9 cellular contexts compared by ENCODE assay signal in the genomic region with DNA sequence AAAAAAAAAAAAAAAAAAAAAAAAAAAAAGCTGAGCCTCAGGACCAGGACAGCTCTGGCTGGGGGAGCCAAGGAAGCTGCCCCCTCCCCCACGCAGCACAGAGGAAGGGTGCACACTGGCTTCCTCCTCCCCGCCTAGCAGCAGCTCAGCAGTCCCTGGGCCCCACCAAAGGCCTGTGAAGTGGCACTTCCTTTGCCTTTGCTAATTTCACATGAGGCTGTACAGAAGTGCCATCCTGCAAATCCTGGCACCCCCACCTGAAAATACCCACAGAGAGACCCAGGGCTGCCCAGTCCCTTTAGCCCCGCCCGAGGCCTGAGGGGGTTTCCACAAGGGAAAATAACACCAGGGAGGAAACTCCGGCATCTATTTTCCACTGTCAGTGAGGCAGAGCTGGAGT. TPM values are rescaled to one million over a fixed set of nuclear protein-coding genes. Genes with fewer than 3 reads are reported as not detected.
DNase-seq lines count a peak whose midpoint lies in the region; ATAC-seq, FAIRE-seq and TF ChIP-seq lines count a peak whose summit lies in the region.
"Had no signal": no experiment of that assay in that cellular context is flagged by ENCODE, and none has a peak within 500 bp of the region (broad histone marks: within the 10 kb centered on the region; RNA-seq: fewer than 3 reads in every experiment).

No MANE protein-coding gene starts in this region.

- TF ChIP-seq EP300 in upper lobe of left lung (IDR thresholded peaks at IDR 0.05): no peak

- H3K9me3 ChIP-seq in right lobe of liver (no peaks in the 10 kb centered on the region), upper lobe of left lung (no peaks in the 10 kb centered on the region)
- H3K9me3 ChIP-seq: A549 had no signal

- FAIRE-seq in urothelium cell line (lab: Jason Lieb, UNC): no peak
- FAIRE-seq: A549 had no signal

- ATAC-seq in right lobe of liver (peak in 1 of 4 donors; percentile 4), upper lobe of left lung (ENCODE audit: low FRiP score in 2 of 2) (no peak), HG03565 (IDR thresholded peaks at IDR 0.05; ENCODE audit: unreplicated experiment) (no peak), HG02870 (IDR thresholded peaks at IDR 0.05; ENCODE audit: unreplicated experiment) (no peak)
- ATAC-seq: A549 had no signal

- no peak for TF ChIP-seq POLR2A in right lobe of liver (IDR thresholded peaks at IDR 0.05)
- TF ChIP-seq POLR2A in upper lobe of left lung (IDR thresholded peaks at IDR 0.05): no peak

- TF ChIP-seq CTCF in right lobe of liver (IDR thresholded peaks at IDR 0.05) (no peak), upper lobe of left lung (IDR thresholded peaks at IDR 0.05) (no peak)

- DNase-seq in activated T-cell treated with anti-CD3 and anti-CD28 coated beads for 1 hour (ENCODE audit: low read depth) (peak; percentile 41), activated T-cell treated with anti-CD3 and anti-CD28 coated beads for 4 hours (no peak), right lobe of liver (peak; percentile 59 to 73 (median 63)), upper lobe of left lung (peak in 1 of 2 donors; percentile 75), urothelium cell line (ENCODE audit: low spot score) (no peak)
- DNase-seq in activated T-helper 1 cell treated with anti-CD3 and anti-CD28 coated beads, Interleukin-2, amount 50 U/mL, for 16 hours (ENCODE audit: low read depth in 1 of 2, low spot score in 1 of 2): peak; percentile 25 to 30

- peaks cover 0 to 13% (median 2%) of the 10 kb centered on the region in 4 donors for H3K4me1 ChIP-seq in right lobe of liver
- peaks cover 76 to 81% (median 78%) of the 10 kb centered on the region in 4 donors for H3K4me1 ChIP-seq in upper lobe of left lung

- H3K4me3 ChIP-seq in right lobe of liver: no peak overlapping the region
- H3K4me3 ChIP-seq in upper lobe of left lung: peak overlapping the region in 2 of 4 donors; percentile 8 to 85
- H3K4me3 ChIP-seq: A549 had no signal

- H3K27ac ChIP-seq in right lobe of liver (peak overlapping the region in 2 of 3 donors; percentile 46 to 60), upper lobe of left lung (peak overlapping the region; percentile 96 to 100 (median 98))
- H3K27ac ChIP-seq: A549 had no signal

- H3K27me3 ChIP-seq in right lobe of liver (no peaks in the 10 kb centered on the region), upper lobe of left lung (no peaks in the 10 kb centered on the region)

- no peaks in the 10 kb centered on the region for H3K36me3 ChIP-seq in right lobe of liver
- H3K36me3 ChIP-seq in upper lobe of left lung: no peaks in the 10 kb centered on the region

- WGBS in right lobe of liver (ENCODE audit: insufficient coverage, low coverage, low lambda C conversion rate, missing lambda C conversion rate): 28% methylated on average over 3 of the region's 5 CpGs
- WGBS in upper lobe of left lung, 2 donors: 32 to 38% methylated on average over 4 to 5 of the region's 5 CpGs

- intact Hi-C loops in right lobe of liver (cut with DNase I): no loop called here

RNA-seq across cellular contexts. Expression of a gene that starts 3.9 kb away (rescaled TPM):
- total RNA-seq in right lobe of liver (10 to 100 TPM; 13.9 to 31.5 (median 22.0) TPM), upper lobe of left lung (100 to 1,000 TPM in 2 of 6 donors, 10 to 100 TPM in 4; 67.0 to 137 (median 85.1) TPM)

RNA-seq across cellular contexts. Expression of a gene that starts 18.6 kb away (rescaled TPM):
- total RNA-seq in right lobe of liver (10 to 100 TPM; 36.4 to 48.0 (median 40.5) TPM), upper lobe of left lung (10 to 100 TPM; 39.7 to 81.8 (median 56.5) TPM)

RNA-seq across cellular contexts. Expression of a gene that starts 28.5 kb away (rescaled TPM):
- 10 to 100 TPM; 14.8 to 26.8 (median 17.9) TPM for total RNA-seq in right lobe of liver
- total RNA-seq in upper lobe of left lung: 100 to 1,000 TPM in 1 of 6 donors, 10 to 100 TPM in 5; 19.5 to 106 (median 25.2) TPM

RNA-seq across cellular contexts. Expression of a gene that starts 39.5 kb away (rescaled TPM):
- 10 to 100 TPM; 29.7 to 69.0 (median 34.3) TPM for total RNA-seq in right lobe of liver
- total RNA-seq in upper lobe of left lung: 100 to 1,000 TPM in 2 of 6 donors, 10 to 100 TPM in 4; 66.6 to 127 (median 86.1) TPM

Comparison
In these comparisons a context has a peak if more than half of its experiments do, and no peak if none do; other contexts are left out.
1. DNase-seq: peak in activated T-cell treated with anti-CD3 and anti-CD28 coated beads for 1 hour (single experiment), activated T-helper 1 cell treated with anti-CD3 and anti-CD28 coated beads, Interleukin-2, amount 50 U/mL, for 16 hours (2 of 2) and right lobe of liver (3 of 3); none in activated T-cell treated with anti-CD3 and anti-CD28 coated beads for 4 hours (single experiment) and urothelium cell line (single experiment).